ENCODE assay signal across 20 cellular contexts in genomic region chrY:7110086-7110485, GRCh38.
"Had no signal": no experiment of that assay in that cellular context is flagged by ENCODE, and none has a peak within 500 bp of the region (broad histone marks: within the 10 kb centered on the region; RNA-seq: fewer than 3 reads in every experiment).

No MANE protein-coding gene starts in this region.

- H3K27me3 ChIP-seq: esophagus squamous epithelium, hepatocyte, suprapubic skin, thyroid gland had no signal

- H3K27me3 Mint-ChIP-seq: memory B cell, type B pancreatic cell had no signal

- ATAC-seq: left cardiac atrium; lower lobe of right lung; natural killer cell; right cardiac atrium; stimulated activated naive CD8-positive, alpha-beta T cell treated with anti-CD3 and anti-CD28 coated beads, Interleukin-15, Interleukin-2, amounts not matched to agents 100 U/mL and 50 U/mL, for 24 hours had no signal

- H3K4me1 Mint-ChIP-seq: memory B cell, mesothelial cell of epicardium, neural crest cell had no signal

- H3K9me3 ChIP-seq: esophagus squamous epithelium, left ventricle myocardium inferior, lower lobe of right lung, suprapubic skin, thyroid gland had no signal

- H3K27ac ChIP-seq: hepatocyte, left ventricle myocardium inferior, lower lobe of right lung, suprapubic skin, thyroid gland had no signal

- H3K79me2 ChIP-seq: hepatocyte had no signal

- H3K36me3 ChIP-seq: esophagus squamous epithelium, left ventricle myocardium inferior, lower lobe of right lung, suprapubic skin, thyroid gland had no signal

- H3K4me3 Mint-ChIP-seq: memory B cell, mesothelial cell of epicardium, natural killer cell, neural crest cell, type B pancreatic cell had no signal

- H2AFZ ChIP-seq: hepatocyte had no signal

- H3K36me3 Mint-ChIP-seq: memory B cell, mesothelial cell of epicardium, natural killer cell, type B pancreatic cell had no signal

- DNase-seq: effector memory CD4-positive, alpha-beta T cell; esophagus squamous epithelium; foreskin fibroblast; kidney; left cardiac atrium; left ventricle myocardium inferior; lower lobe of right lung; natural killer cell; posterior cingulate gyrus; right cardiac atrium; stimulated activated CD4-positive, alpha-beta T cell treated with anti-CD3 and anti-CD28 coated beads, Interleukin-2, amount 100 ng/mL, for 48 hours; stimulated activated naive CD8-positive, alpha-beta T cell treated with anti-CD3 and anti-CD28 coated beads, Interleukin-15, Interleukin-2, amounts not matched to agents 100 U/mL and 50 U/mL, for 24 hours; thyroid gland had no signal

- H3K4me2 ChIP-seq: hepatocyte, smooth muscle cell had no signal

- H3K4me3 ChIP-seq: esophagus squamous epithelium, hepatocyte, left ventricle myocardium inferior, lower lobe of right lung, smooth muscle cell, suprapubic skin, thyroid gland had no signal

- H3K27ac Mint-ChIP-seq: memory B cell, mesothelial cell of epicardium, natural killer cell, type B pancreatic cell had no signal

- H3K9me3 Mint-ChIP-seq: memory B cell, mesothelial cell of epicardium, natural killer cell, neural crest cell, type B pancreatic cell had no signal

- H3K4me1 ChIP-seq: esophagus squamous epithelium, left ventricle myocardium inferior, lower lobe of right lung, suprapubic skin, thyroid gland had no signal
